8 cellular contexts compared by ENCODE assay signal in the genomic region with DNA sequence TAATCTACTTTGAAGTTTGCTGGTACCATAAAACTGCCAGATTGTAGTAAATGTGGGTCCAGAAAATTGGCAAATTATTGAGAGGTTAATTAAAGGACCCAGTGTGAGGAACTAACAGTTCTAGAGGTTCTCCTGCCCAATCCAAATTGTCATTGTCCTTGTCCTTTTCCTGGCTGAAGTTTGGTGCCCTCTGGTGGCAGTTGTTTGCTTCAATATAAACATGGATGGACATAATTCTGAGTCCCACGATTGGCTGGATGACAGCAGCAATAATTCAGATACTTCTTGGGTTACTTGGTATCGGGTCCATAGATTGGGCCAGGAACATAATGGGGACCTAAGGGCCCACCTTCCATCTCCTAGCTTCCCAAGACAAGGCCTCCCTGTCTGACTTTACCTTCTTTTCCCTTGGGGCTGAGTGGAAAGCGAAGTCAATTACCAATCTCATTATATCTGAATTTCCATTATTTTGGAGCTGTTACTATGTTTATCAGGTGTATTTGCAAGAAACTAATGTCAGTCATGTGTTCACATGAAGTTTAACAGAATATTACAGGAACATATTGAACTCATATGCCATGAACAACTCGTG. TPM values are rescaled to one million over a fixed set of nuclear protein-coding genes. Genes with fewer than 3 reads are reported as not detected.
DNase-seq lines count a peak whose midpoint lies in the region; FAIRE-seq and TF ChIP-seq lines count a peak whose summit lies in the region.

No MANE protein-coding gene starts in this region.

- peaks cover 14% of the 10 kb centered on the region for H3K4me1 Mint-ChIP-seq in CD14-positive monocyte
- H3K4me1 Mint-ChIP-seq in neural progenitor cell: no peaks in the 10 kb centered on the region

- 80% methylated on average over 4 of the region's 4 CpGs for WGBS in esophagus muscularis mucosa

- peaks cover 4% of the 10 kb centered on the region for H4K20me1 ChIP-seq in neural progenitor cell (ENCODE audit: low read depth)

- H3F3A ChIP-seq in neural progenitor cell (ENCODE audit: low read depth): peaks cover 21% of the 10 kb centered on the region

- H3K27ac ChIP-seq in esophagus muscularis mucosa (replicated peaks in 1 of 4) (no peak overlapping the region), neural progenitor cell (no peak overlapping the region)

- H3K9me3 Mint-ChIP-seq in CD14-positive monocyte: peaks cover 0 to 2% (median 0%) of the 10 kb centered on the region in 7 donors
- no peaks in the 10 kb centered on the region for H3K9me3 Mint-ChIP-seq in neural progenitor cell

- intact Hi-C loops in CD14-positive monocyte (cut with micrococcal nuclease): no loop called here
- intact Hi-C loops in esophagus muscularis mucosa (cut with DNase I): no loop called here

- no peak overlapping the region for H3K4me3 ChIP-seq in esophagus muscularis mucosa
- no peak overlapping the region for H3K4me3 ChIP-seq in neural progenitor cell

- H3K27me3 ChIP-seq in esophagus muscularis mucosa: no peaks in the 10 kb centered on the region
- H3K27me3 ChIP-seq in neural progenitor cell: no peaks in the 10 kb centered on the region

- DNase-seq in CD14-positive monocyte (ENCODE audit: low spot score) (no peak), HS-27A (ENCODE audit: low read depth) (peak; percentile 64), NOMO-1 treated with DMSO at 0.1 percent for 48 hours (lab: John Stamatoyannopoulos, UW; ENCODE audit: unreplicated experiment) (peak; percentile 33), esophagus muscularis mucosa (ENCODE audit: extremely low spot score) (no peak), neural progenitor cell (ENCODE audit: low spot score) (peak; percentile 65), urothelium cell line (ENCODE audit: low spot score) (peak; percentile 42), GM12892 (ENCODE audit: insufficient read length) (no peak)
- DNase-seq in activated CD8-positive, alpha-beta memory T cell treated with anti-CD3 and anti-CD28 coated beads, Interleukin-2, amount 50 U/mL, for 4 hours: peak; percentile 61

- TF ChIP-seq CTCF in CD14-positive monocyte (IDR thresholded peaks at IDR 0.05) (peak; percentile 74), esophagus muscularis mucosa (IDR thresholded peaks at IDR 0.05) (peak; percentile 48 to 72 (median 52)), neural progenitor cell (IDR thresholded peaks at IDR 0.05) (peak; percentile 74)

- TF ChIP-seq EP300 in esophagus muscularis mucosa (IDR thresholded peaks at IDR 0.05): no peak

- H3K79me2 ChIP-seq in neural progenitor cell (ENCODE audit: low read depth): peaks cover 30% of the 10 kb centered on the region

- H3K36me3 Mint-ChIP-seq in CD14-positive monocyte (peaks cover 74 to 79% of the 10 kb centered on the region in 2 donors), neural progenitor cell (peaks cover 46% of the 10 kb centered on the region)

- no peak overlapping the region for H2AFZ ChIP-seq in neural progenitor cell (replicated peaks)

- peaks cover 43 to 83% (median 70%) of the 10 kb centered on the region in 4 donors for H3K36me3 ChIP-seq in esophagus muscularis mucosa
- H3K36me3 ChIP-seq in neural progenitor cell: peaks cover 29% of the 10 kb centered on the region

- H3K4me1 ChIP-seq in esophagus muscularis mucosa (peaks cover 0 to 20% (median 10%) of the 10 kb centered on the region in 4 donors), neural progenitor cell (no peaks in the 10 kb centered on the region)

- no peaks in the 10 kb centered on the region for H3K27me3 Mint-ChIP-seq in CD14-positive monocyte (ENCODE audit: low read depth in 3 of 3)
- no peaks in the 10 kb centered on the region for H3K27me3 Mint-ChIP-seq in neural progenitor cell (ENCODE audit: insufficient read depth, low read depth)

- H3K27ac Mint-ChIP-seq in CD14-positive monocyte (no peak overlapping the region), neural progenitor cell (no peak overlapping the region)

- H3K4me2 ChIP-seq in neural progenitor cell: no peak overlapping the region

- H3K4me3 Mint-ChIP-seq in CD14-positive monocyte: no peak overlapping the region
- no peak overlapping the region for H3K4me3 Mint-ChIP-seq in neural progenitor cell

- no peak overlapping the region for H3K9ac ChIP-seq in neural progenitor cell

- H3K9me3 ChIP-seq in esophagus muscularis mucosa (no peaks in the 10 kb centered on the region), neural progenitor cell (ENCODE audit: low read depth) (no peaks in the 10 kb centered on the region)

- TF ChIP-seq POLR2A in esophagus muscularis mucosa (IDR thresholded peaks at IDR 0.05; ENCODE audit: low read depth) (no peak), GM12892 (IDR thresholded peaks at IDR 0.05; ENCODE audit: low read depth, low read length) (no peak)

- FAIRE-seq in urothelium cell line (lab: Jason Lieb, UNC) (no peak), GM12892 (lab: Jason Lieb, UNC) (no peak)

RNA-seq across cellular contexts. Expression of gene GARRE1, which starts 33.8 kb away (rescaled TPM):
- polyA plus RNA-seq in CD14-positive monocyte: 1 to 10 TPM; 1.1 to 2.1 TPM
- total RNA-seq in esophagus muscularis mucosa (10 to 100 TPM; 11.2 to 31.0 (median 20.8) TPM), neural progenitor cell (ENCODE audit: low replicate concordance) (27.7 and 69.8 TPM in 2 replicates)
- polyA plus RNA-seq in GM12892 (2012; ENCODE audit: missing spikeins): 7.8 TPM

RNA-seq across cellular contexts. Expression of gene LSM14A, which starts 48.3 kb away (rescaled TPM):
- 10 to 100 TPM; 82.7 to 91.8 TPM for polyA plus RNA-seq in CD14-positive monocyte
- 100 to 1,000 TPM in 3 of 4 donors, 10 to 100 TPM in 1; 94.4 to 172 (median 130) TPM for total RNA-seq in esophagus muscularis mucosa
- total RNA-seq in neural progenitor cell (ENCODE audit: low replicate concordance): 152 and 157 TPM in 2 replicates
- polyA plus RNA-seq in GM12892 (2012; ENCODE audit: missing spikeins): 85.6 TPM

Comparison
In these comparisons a context has a peak if more than half of its experiments do, and no peak if none do; other contexts are left out.
1. DNase-seq: peak in HS-27A (single experiment), NOMO-1 treated with DMSO at 0.1 percent for 48 hours (single experiment), activated CD8-positive, alpha-beta memory T cell treated with anti-CD3 and anti-CD28 coated beads, Interleukin-2, amount 50 U/mL, for 4 hours (single experiment), neural progenitor cell (single experiment) and urothelium cell line (single experiment); none in CD14-positive monocyte (single experiment), esophagus muscularis mucosa (single experiment) and GM12892 (single experiment).
2. Peak in every context shown above with its lines, with median percentiles within 50 percentile points of each other: CTCF ChIP-seq.